In genomic region chr1:205272541-205272940, GRCh38 we compare ENCODE assay signal across 23 cellular contexts. TPM values are rescaled to one million over a fixed set of nuclear protein-coding genes. Genes with fewer than 3 reads are reported as not detected.
DNase-seq lines count a peak whose midpoint lies in the region; ATAC-seq, FAIRE-seq and TF ChIP-seq lines count a peak whose summit lies in the region.
"Had no signal": no experiment of that assay in that cellular context is flagged by ENCODE, and none has a peak within 500 bp of the region (broad histone marks: within the 10 kb centered on the region; RNA-seq: fewer than 3 reads in every experiment).

No MANE protein-coding gene starts in this region.

- no peak overlapping the region for H4K8ac ChIP-seq in H1 (ENCODE audit: extremely low read depth, insufficient read depth, low read length)

- peaks cover 15% of the 10 kb centered on the region; the same call in 1 of the 2 replicates for H3K4me1 ChIP-seq in HUES64 (ENCODE audit: insufficient read depth, low read length)
- H3K4me1 ChIP-seq in H1 (replicated peaks in 1 of 4; ENCODE audit: control insufficient read depth in 3 of 4, insufficient read depth in 4 of 4, low read length in 3 of 4): peaks cover 5 to 19% (median 12%) of the 10 kb centered on the region in 4 experiments; a peak in 6 of 7 replicates

- H2BK120ac ChIP-seq in H1 (replicated peaks; ENCODE audit: low read depth, low read length): no peak overlapping the region

- ATAC-seq in sciatic nerve: peak; percentile 28
- ATAC-seq in GM19397 (IDR thresholded peaks at IDR 0.05; ENCODE audit: unreplicated experiment): no peak
- ATAC-seq in GM18517 (IDR thresholded peaks at IDR 0.05; ENCODE audit: unreplicated experiment): no peak

- H3K79me2 ChIP-seq in H1 (ENCODE audit: control insufficient read depth in 1 of 2, insufficient read depth in 2 of 2, low read length in 2 of 2): no peaks in the 10 kb centered on the region

- intact Hi-C loops in sciatic nerve (cut with DNase I): loop anchor here (2.0 to 10.0 kb wide), 2 partner anchors 52 to 212 kb away; no protein-coding TSS in a partner anchor

- H3K14ac ChIP-seq in H1 (ENCODE audit: insufficient read length): no peak overlapping the region

- no peak overlapping the region for H2BK15ac ChIP-seq in H1 (ENCODE audit: low read length)

- H3K23ac ChIP-seq in H1 (ENCODE audit: insufficient read length): no peak overlapping the region

- TF ChIP-seq EP300 in H1 (IDR thresholded peaks at IDR 0.05; ENCODE audit: borderline replicate concordance in 1 of 2, low read depth in 2 of 2, low read length in 2 of 2): no peak

- H3K27me3 ChIP-seq in HUES64 (ENCODE audit: insufficient read depth, low read length): no peaks in the 10 kb centered on the region
- H3K27me3 ChIP-seq in H1 (replicated peaks in 1 of 4; ENCODE audit: control insufficient read depth in 3 of 4, extremely low read depth in 1 of 4, insufficient read depth in 3 of 4, low read length in 3 of 4): no peaks in the 10 kb centered on the region
- H3K27me3 ChIP-seq: MG63 had no signal

- no peaks in the 10 kb centered on the region for H3K23me2 ChIP-seq in H1 (ENCODE audit: low read depth, low read length)

- H3K9me3 ChIP-seq in HUES64 (ENCODE audit: insufficient read depth, low read depth, low read length) (no peaks in the 10 kb centered on the region), H1 (ENCODE audit: insufficient read depth in 2 of 2, low read depth in 1 of 2, low read length in 1 of 2) (no peaks in the 10 kb centered on the region)
- H3K9me3 ChIP-seq: MG63 had no signal

- H2AK5ac ChIP-seq in H1 (ENCODE audit: low read depth, low read length): no peak overlapping the region

- peak; percentile 62 for DNase-seq in D341Med (ENCODE audit: low spot score)
- no peak for DNase-seq in H1 (ENCODE audit: low read depth in 1 of 2, low spot score in 2 of 2)
- DNase-seq in sciatic nerve (ENCODE audit: low spot score): no peak
- DNase-seq in DMS114 treated with DMSO at 0.1 percent for 48 hours (lab: John Stamatoyannopoulos, UW; ENCODE audit: unreplicated experiment): no peak
- DNase-seq: AML-193; COR-L47; DMS79 treated with DMSO at 0.1 percent for 48 hours; GOT3; Karpas-422; MG63; NCI-H1092; NCI-H1694 treated with DMSO at 0.1 percent for 48 hours; NCI-H2107; NCI-H226; NCI-H524 treated with DMSO at 0.1 percent for 48 hours; NK-92 treated with Interleukin-12 subunit alpha and Interleukin-12 subunit beta, amount 100 ng/mL, for 24 hours; SHP77 had no signal

- H3K4me3 ChIP-seq in HUES64 (ENCODE audit: low read length): no peak overlapping the region
- H3K4me3 ChIP-seq in H1 (ENCODE audit: extremely low read depth in 1 of 4, insufficient read depth in 2 of 4, low read depth in 3 of 4, low read length in 4 of 4): no peak overlapping the region
- H3K4me3 ChIP-seq: GM12878, MG63 had no signal

- H2BK5ac ChIP-seq in H1 (ENCODE audit: low read depth, low read length): peak overlapping the region; percentile 16; the same call in 1 of the 2 replicates

- no peak for FAIRE-seq in H1 (lab: Jason Lieb, UNC)
- FAIRE-seq: G401.6, GM12878, GM18507 had no signal

- no peak for TF ChIP-seq RAD21 in H1 (IDR thresholded peaks at IDR 0.05 in 1 of 2, conservative IDR thresholded peaks at IDR 0.05 in 1 of 2; ENCODE audit: low read depth in 2 of 2, low read length in 2 of 2)

- no peak overlapping the region for H2BK20ac ChIP-seq in H1 (ENCODE audit: low read length)

- no peak overlapping the region for H3K4me2 ChIP-seq in H1 (ENCODE audit: insufficient read depth in 1 of 2, low read depth in 2 of 2, low read length in 2 of 2)

- H4K5ac ChIP-seq in H1 (ENCODE audit: insufficient read length, low read depth, low read length): no peak overlapping the region

- TF ChIP-seq POLR2A in H1 (IDR thresholded peaks at IDR 0.05; ENCODE audit: control extremely low read depth in 1 of 2, low read depth in 2 of 2, low read length in 2 of 2): no peak

- H3K9ac ChIP-seq in HUES64 (ENCODE audit: low read depth, low read length) (peak overlapping the region; percentile 8; the same call in 1 of the 2 replicates), H1 (replicated peaks in 1 of 4; ENCODE audit: extremely low read depth in 1 of 4, low read depth in 3 of 4, low read length in 3 of 4) (no peak overlapping the region)

- no peak overlapping the region for H4K91ac ChIP-seq in H1 (replicated peaks; ENCODE audit: insufficient read length, low read length)

- TF ChIP-seq CTCF in H1 (IDR thresholded peaks at IDR 0.05; ENCODE audit: control extremely low read depth in 1 of 3, insufficient read depth in 1 of 3, low read depth in 1 of 3, low read length in 3 of 3): no peak

- H2AFZ ChIP-seq in H1 (ENCODE audit: low read length): no peak overlapping the region

- H3K56ac ChIP-seq in H1 (replicated peaks; ENCODE audit: insufficient read length, low read depth, low read length): no peak overlapping the region

- H3K4ac ChIP-seq in H1 (replicated peaks; ENCODE audit: insufficient read length, low read depth, low read length): no peak overlapping the region

- POLR2A ChIA-PET in H1 (lab: Charles Lee; ENCODE audit: partially characterized antibody): interaction anchor here (0.9 to 7.4 kb wide), 5 partner anchors 10 to 55 kb away, joined by 3 to 85 read pairs (median 3); partner anchors contain the start of gene NUAK2

- CTCF ChIA-PET in H1 (lab: Charles Lee; ENCODE audit: partially characterized antibody): interaction anchor here (0.8 to 42.6 kb wide), 17 partner anchors 8 to 259 kb away, joined by 3 to 2424 read pairs (median 6); partner anchors contain the start of genes KLHDC8A, NUAK2 and TMCC2

- no peak overlapping the region for H3K27ac ChIP-seq in HUES64 (ENCODE audit: low read depth, low read length)
- H3K27ac ChIP-seq in H1 (ENCODE audit: low read depth, low read length): no peak overlapping the region

- 70% methylated on average over 3 of the region's 3 CpGs for WGBS in HUES64
- 78% methylated on average over 3 of the region's 3 CpGs; no CpG with 5 or more reads in 1 of the 2 experiments for WGBS in H1 (ENCODE audit: extremely low coverage in 1 of 2, insufficient coverage in 1 of 2, insufficient read length in 1 of 2, insufficient replicate concordance in 2 of 2, low coverage in 1 of 2, low lambda C conversion rate in 2 of 2, missing lambda C conversion rate in 1 of 2), 2 experiments

- H4K20me1 ChIP-seq in H1 (replicated peaks in 1 of 2; ENCODE audit: control insufficient read depth in 1 of 2, insufficient read depth in 2 of 2, low read length in 2 of 2): peaks cover 0 to 2% of the 10 kb centered on the region in 2 experiments

- no peak overlapping the region for H2BK12ac ChIP-seq in H1 (ENCODE audit: low read depth, low read length)

- peaks cover 14% of the 10 kb centered on the region; the same call in 1 of the 2 replicates for H3K36me3 ChIP-seq in HUES64 (ENCODE audit: insufficient read depth, low read length)
- H3K36me3 ChIP-seq in H1 (ENCODE audit: control insufficient read depth in 2 of 4, insufficient read depth in 4 of 4, low read length in 3 of 4): peaks cover 0 to 7% (median 0%) of the 10 kb centered on the region in 4 experiments; a peak in 1 of 8 replicates
- H3K36me3 ChIP-seq: MG63 had no signal

- H3K79me1 ChIP-seq in H1 (ENCODE audit: low read depth, low read length): no peaks in the 10 kb centered on the region

- no peak overlapping the region for H3K18ac ChIP-seq in H1 (ENCODE audit: extremely low read depth, low read length)

TF ChIP-seq in H1, 55 proteins besides CTCF, POLR2A, EP300 and RAD21:
- no peak for TF ChIP-seq FOSL1 (IDR thresholded peaks at IDR 0.05; ENCODE audit: insufficient read depth, low read depth, low read length)
- no peak for TF ChIP-seq EZH2 (IDR thresholded peaks at IDR 0.05; ENCODE audit: low read depth, low read length, severe bottlenecking)
- no peak for TF ChIP-seq MAFK (IDR thresholded peaks at IDR 0.05; ENCODE audit: low read depth, low read length)
- TF ChIP-seq BCL11A (IDR thresholded peaks at IDR 0.05; ENCODE audit: low read depth in 2 of 2, low read length in 2 of 2): no peak
- TF ChIP-seq CTBP2 (IDR thresholded peaks at IDR 0.05; ENCODE audit: borderline replicate concordance, insufficient read depth, insufficient read length, low read length): no peak
- no peak for TF ChIP-seq RXRA (IDR thresholded peaks at IDR 0.05; ENCODE audit: insufficient read depth, low read depth, low read length)
- TF ChIP-seq YY1 (IDR thresholded peaks at IDR 0.05; ENCODE audit: low read depth, low read length): no peak
- no peak for TF ChIP-seq RNF2 (IDR thresholded peaks at IDR 0.05; ENCODE audit: borderline replicate concordance, low read depth, low read length, missing control alignments, poor library complexity, severe bottlenecking)
- no peak for TF ChIP-seq RFX5 (IDR thresholded peaks at IDR 0.05; ENCODE audit: borderline replicate concordance, low read depth, low read length)

RNA-seq across cellular contexts. Expression of gene TMCC2, which starts 44.8 kb away (rescaled TPM):
- polyA plus RNA-seq in HUES64 (2013, experiment 1 of 2): 4.2 TPM
- 4.8 TPM for polyA plus RNA-seq in HUES64 (2013, experiment 2 of 2)
- total RNA-seq in H1 (2021; fragmentation: NEBNext Ultra II Directional; extraction: Animal tissue kit (Norgen Biotek cat#: 25700)): 6.7 and 7.2 TPM in 2 replicates
- 6.8 and 9.7 TPM in 2 replicates for polyA plus RNA-seq in H1 (2011; rRNA removed)
- 6.6 TPM for polyA plus RNA-seq in H1 (2011; cell fraction: cytosol; rRNA removed)
- 9.2 TPM for polyA plus RNA-seq in H1 (2011; cell fraction: nucleus; rRNA removed)
- 5.5 to 7.3 TPM (median 6.5 TPM) in 4 replicates for polyA plus RNA-seq in H1 (2012, experiment 1 of 2)
- polyA plus RNA-seq in H1 (2012, experiment 2 of 2): 5.1 TPM
- polyA plus RNA-seq in H1 (2013, experiment 1 of 2): 4.1 TPM
- 3.9 TPM for polyA plus RNA-seq in H1 (2013, experiment 2 of 2)
- polyA minus RNA-seq in H1 (2011; rRNA and poly(A)+ RNA removed): 7.0 and 7.5 TPM in 2 replicates
- polyA minus RNA-seq in H1 (2011; cell fraction: cytosol; rRNA and poly(A)+ RNA removed): 8.9 TPM
- 6.3 TPM for polyA minus RNA-seq in H1 (2011; cell fraction: nucleus; rRNA and poly(A)+ RNA removed)
- total RNA-seq in sciatic nerve: 14.8 TPM

RNA-seq across cellular contexts. Expression of gene NUAK2, which starts 49.0 kb away (rescaled TPM):
- 7.7 TPM for polyA plus RNA-seq in HUES64 (2013, experiment 1 of 2)
- 8.7 TPM for polyA plus RNA-seq in HUES64 (2013, experiment 2 of 2)
- total RNA-seq in H1 (2021; fragmentation: NEBNext Ultra II Directional; extraction: Animal tissue kit (Norgen Biotek cat#: 25700)): 12.7 and 12.9 TPM in 2 replicates
- polyA plus RNA-seq in H1 (2011; rRNA removed): 9.4 and 14.5 TPM in 2 replicates
- polyA plus RNA-seq in H1 (2011; cell fraction: cytosol; rRNA removed): 8.0 TPM
- 13.3 TPM for polyA plus RNA-seq in H1 (2011; cell fraction: nucleus; rRNA removed)
- polyA plus RNA-seq in H1 (2012, experiment 1 of 2): 13.2 to 13.7 TPM (median 13.5 TPM) in 4 replicates
- 12.2 TPM for polyA plus RNA-seq in H1 (2012, experiment 2 of 2)
- polyA plus RNA-seq in H1 (2013, experiment 1 of 2): 5.4 TPM
- polyA plus RNA-seq in H1 (2013, experiment 2 of 2): 5.1 TPM
- 12.4 and 13.8 TPM in 2 replicates for polyA minus RNA-seq in H1 (2011; rRNA and poly(A)+ RNA removed)
- 15.0 TPM for polyA minus RNA-seq in H1 (2011; cell fraction: cytosol; rRNA and poly(A)+ RNA removed)
- polyA minus RNA-seq in H1 (2011; cell fraction: nucleus; rRNA and poly(A)+ RNA removed): 13.2 TPM
- 4.7 TPM for total RNA-seq in sciatic nerve
